Comparison of ENCODE assay signal across 1 cellular context in the genomic region with DNA sequence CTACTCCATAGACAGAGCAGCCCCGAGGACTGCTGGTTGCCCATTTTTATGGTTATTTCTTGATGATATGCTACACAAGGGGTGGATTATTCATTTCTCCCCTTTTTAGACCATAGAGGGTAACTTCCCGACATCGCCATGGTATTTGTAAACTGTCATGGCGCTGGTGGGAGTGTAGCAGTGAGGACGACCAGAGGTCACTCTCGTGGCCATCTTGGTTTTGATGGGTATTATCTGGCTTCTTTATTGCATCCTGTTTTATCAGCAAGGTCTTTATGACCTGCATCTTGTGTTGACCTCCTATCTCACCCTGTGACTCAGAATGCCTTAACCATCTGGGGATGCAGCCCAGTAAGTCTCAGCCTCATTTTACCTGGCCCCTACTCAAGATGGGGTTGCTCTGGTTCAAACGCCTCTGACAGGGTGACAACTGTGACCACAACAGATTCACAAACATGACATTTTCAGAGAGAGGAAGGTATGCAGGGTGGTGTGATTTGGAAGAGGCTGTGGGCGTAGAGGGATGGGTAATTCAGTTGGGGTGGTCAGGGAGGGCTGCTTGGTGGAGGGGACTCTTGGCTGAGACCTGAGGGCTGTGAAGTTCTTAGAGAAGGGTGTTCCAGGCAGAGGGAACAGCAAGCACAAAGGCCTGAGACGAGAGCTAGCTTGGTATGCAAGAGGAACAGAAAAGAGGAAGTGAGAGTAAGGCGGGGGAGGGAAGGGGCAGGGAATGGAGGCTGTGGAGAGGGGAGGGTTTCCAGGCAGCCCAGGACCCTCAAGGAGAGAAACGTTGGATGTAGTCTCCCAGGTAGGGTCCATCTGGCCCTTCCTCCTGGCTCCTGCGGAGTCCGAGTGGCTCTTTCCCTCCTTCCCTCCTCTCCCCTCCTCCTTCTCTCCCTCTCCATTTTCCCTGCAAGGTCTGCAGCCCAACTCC.
TF ChIP-seq lines count a peak whose summit lies in the region.

No MANE protein-coding gene starts in this region.

TF ChIP-seq in GM12878, 131 proteins besides CTCF, POLR2A, EP300 and RAD21 (continued from another document and continues in another):
- TF ChIP-seq, protein P1, sequence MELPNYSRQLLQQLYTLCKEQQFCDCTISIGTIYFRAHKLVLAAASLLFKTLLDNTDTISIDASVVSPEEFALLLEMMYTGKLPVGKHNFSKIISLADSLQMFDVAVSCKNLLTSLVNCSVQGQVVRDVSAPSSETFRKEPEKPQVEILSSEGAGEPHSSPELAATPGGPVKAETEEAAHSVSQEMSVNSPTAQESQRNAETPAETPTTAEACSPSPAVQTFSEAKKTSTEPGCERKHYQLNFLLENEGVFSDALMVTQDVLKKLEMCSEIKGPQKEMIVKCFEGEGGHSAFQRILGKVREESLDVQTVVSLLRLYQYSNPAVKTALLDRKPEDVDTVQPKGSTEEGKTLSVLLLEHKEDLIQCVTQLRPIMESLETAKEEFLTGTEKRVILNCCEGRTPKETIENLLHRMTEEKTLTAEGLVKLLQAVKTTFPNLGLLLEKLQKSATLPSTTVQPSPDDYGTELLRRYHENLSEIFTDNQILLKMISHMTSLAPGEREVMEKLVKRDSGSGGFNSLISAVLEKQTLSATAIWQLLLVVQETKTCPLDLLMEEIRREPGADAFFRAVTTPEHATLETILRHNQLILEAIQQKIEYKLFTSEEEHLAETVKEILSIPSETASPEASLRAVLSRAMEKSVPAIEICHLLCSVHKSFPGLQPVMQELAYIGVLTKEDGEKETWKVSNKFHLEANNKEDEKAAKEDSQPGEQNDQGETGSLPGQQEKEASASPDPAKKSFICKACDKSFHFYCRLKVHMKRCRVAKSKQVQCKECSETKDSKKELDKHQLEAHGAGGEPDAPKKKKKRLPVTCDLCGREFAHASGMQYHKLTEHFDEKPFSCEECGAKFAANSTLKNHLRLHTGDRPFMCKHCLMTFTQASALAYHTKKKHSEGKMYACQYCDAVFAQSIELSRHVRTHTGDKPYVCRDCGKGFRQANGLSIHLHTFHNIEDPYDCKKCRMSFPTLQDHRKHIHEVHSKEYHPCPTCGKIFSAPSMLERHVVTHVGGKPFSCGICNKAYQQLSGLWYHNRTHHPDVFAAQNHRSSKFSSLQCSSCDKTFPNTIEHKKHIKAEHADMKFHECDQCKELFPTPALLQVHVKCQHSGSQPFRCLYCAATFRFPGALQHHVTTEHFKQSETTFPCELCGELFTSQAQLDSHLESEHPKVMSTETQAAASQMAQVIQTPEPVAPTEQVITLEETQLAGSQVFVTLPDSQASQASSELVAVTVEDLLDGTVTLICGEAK (IDR thresholded peaks at IDR 0.05; ENCODE audit: borderline replicate concordance) = no peak
- TF ChIP-seq MTA2 (IDR thresholded peaks at IDR 0.05; ENCODE audit: low read depth) = peak; percentile 94
- TF ChIP-seq CHD1 (IDR thresholded peaks at IDR 0.05; ENCODE audit: low read depth, low read length) = no peak
- TF ChIP-seq SP1 (IDR thresholded peaks at IDR 0.05; ENCODE audit: low read depth, low read length) = peak; percentile 71
- TF ChIP-seq CHD4 (IDR thresholded peaks at IDR 0.05) = no peak
- TF ChIP-seq, protein P2, sequence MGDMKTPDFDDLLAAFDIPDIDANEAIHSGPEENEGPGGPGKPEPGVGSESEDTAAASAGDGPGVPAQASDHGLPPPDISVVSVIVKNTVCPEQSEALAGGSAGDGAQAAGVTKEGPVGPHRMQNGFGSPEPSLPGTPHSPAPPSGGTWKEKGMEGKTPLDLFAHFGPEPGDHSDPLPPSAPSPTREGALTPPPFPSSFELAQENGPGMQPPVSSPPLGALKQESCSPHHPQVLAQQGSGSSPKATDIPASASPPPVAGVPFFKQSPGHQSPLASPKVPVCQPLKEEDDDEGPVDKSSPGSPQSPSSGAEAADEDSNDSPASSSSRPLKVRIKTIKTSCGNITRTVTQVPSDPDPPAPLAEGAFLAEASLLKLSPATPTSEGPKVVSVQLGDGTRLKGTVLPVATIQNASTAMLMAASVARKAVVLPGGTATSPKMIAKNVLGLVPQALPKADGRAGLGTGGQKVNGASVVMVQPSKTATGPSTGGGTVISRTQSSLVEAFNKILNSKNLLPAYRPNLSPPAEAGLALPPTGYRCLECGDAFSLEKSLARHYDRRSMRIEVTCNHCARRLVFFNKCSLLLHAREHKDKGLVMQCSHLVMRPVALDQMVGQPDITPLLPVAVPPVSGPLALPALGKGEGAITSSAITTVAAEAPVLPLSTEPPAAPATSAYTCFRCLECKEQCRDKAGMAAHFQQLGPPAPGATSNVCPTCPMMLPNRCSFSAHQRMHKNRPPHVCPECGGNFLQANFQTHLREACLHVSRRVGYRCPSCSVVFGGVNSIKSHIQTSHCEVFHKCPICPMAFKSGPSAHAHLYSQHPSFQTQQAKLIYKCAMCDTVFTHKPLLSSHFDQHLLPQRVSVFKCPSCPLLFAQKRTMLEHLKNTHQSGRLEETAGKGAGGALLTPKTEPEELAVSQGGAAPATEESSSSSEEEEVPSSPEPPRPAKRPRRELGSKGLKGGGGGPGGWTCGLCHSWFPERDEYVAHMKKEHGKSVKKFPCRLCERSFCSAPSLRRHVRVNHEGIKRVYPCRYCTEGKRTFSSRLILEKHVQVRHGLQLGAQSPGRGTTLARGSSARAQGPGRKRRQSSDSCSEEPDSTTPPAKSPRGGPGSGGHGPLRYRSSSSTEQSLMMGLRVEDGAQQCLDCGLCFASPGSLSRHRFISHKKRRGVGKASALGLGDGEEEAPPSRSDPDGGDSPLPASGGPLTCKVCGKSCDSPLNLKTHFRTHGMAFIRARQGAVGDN (IDR thresholded peaks at IDR 0.05) = peak; percentile 99
- TF ChIP-seq E2F8 (IDR thresholded peaks at IDR 0.05; ENCODE audit: low read depth, partially characterized antibody) = peak; percentile 52
- TF ChIP-seq PKNOX1 (IDR thresholded peaks at IDR 0.05) = peak; percentile 69
- TF ChIP-seq ZBTB4 (CRISPR knock-in tag; IDR thresholded peaks at IDR 0.05) = peak; percentile 92
- TF ChIP-seq ESRRA (IDR thresholded peaks at IDR 0.05; ENCODE audit: low read length) = no peak
- TF ChIP-seq, protein P3, sequence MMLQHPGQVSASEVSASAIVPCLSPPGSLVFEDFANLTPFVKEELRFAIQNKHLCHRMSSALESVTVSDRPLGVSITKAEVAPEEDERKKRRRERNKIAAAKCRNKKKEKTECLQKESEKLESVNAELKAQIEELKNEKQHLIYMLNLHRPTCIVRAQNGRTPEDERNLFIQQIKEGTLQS (IDR thresholded peaks at IDR 0.05; ENCODE audit: borderline replicate concordance, extremely low read depth, low read depth, low read length) = no peak
- no peak for TF ChIP-seq MYC (IDR thresholded peaks at IDR 0.05; ENCODE audit: insufficient read depth, insufficient read length, insufficient replicate concordance, low read length, severe bottlenecking)
- no peak for TF ChIP-seq CREB1 (IDR thresholded peaks at IDR 0.05; ENCODE audit: low read depth)
- TF ChIP-seq NBN (IDR thresholded peaks at IDR 0.05) = peak; percentile 100
- TF ChIP-seq POU2F2 (IDR thresholded peaks at IDR 0.05; ENCODE audit: borderline replicate concordance, low read depth, low read length) = peak; percentile 95
- TF ChIP-seq HDGF (IDR thresholded peaks at IDR 0.05) = peak; percentile 99
- TF ChIP-seq, protein P4, sequence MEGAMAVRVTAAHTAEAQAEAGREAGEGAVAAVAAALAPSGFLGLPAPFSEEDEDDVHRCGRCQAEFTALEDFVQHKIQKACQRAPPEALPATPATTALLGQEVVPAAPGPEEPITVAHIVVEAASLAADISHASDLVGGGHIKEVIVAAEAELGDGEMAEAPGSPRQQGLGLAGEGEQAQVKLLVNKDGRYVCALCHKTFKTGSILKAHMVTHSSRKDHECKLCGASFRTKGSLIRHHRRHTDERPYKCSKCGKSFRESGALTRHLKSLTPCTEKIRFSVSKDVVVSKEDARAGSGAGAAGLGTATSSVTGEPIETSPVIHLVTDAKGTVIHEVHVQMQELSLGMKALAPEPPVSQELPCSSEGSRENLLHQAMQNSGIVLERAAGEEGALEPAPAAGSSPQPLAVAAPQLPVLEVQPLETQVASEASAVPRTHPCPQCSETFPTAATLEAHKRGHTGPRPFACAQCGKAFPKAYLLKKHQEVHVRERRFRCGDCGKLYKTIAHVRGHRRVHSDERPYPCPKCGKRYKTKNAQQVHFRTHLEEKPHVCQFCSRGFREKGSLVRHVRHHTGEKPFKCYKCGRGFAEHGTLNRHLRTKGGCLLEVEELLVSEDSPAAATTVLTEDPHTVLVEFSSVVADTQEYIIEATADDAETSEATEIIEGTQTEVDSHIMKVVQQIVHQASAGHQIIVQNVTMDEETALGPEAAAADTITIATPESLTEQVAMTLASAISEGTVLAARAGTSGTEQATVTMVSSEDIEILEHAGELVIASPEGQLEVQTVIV (IDR thresholded peaks at IDR 0.05; ENCODE audit: borderline replicate concordance, partially characterized antibody) = peak; percentile 44
- TF ChIP-seq TBL1XR1 (IDR thresholded peaks at IDR 0.05; ENCODE audit: low read depth, low read length) = peak; percentile 73; the same call in 1 of the 2 replicates
- TF ChIP-seq ZNF217 (IDR thresholded peaks at IDR 0.05) = peak; percentile 99
- TF ChIP-seq TCF12 (IDR thresholded peaks at IDR 0.05; ENCODE audit: low read depth, low read length) = peak; percentile 84
- TF ChIP-seq RELA (IDR thresholded peaks at IDR 0.05; ENCODE audit: borderline replicate concordance, partially characterized antibody) = peak; percentile 71
- no peak for TF ChIP-seq SIN3A (IDR thresholded peaks at IDR 0.05; ENCODE audit: low read depth, low read length)
- TF ChIP-seq SMAD5 (IDR thresholded peaks at IDR 0.05; ENCODE audit: low read depth) = no peak
- TF ChIP-seq CREM (IDR thresholded peaks at IDR 0.05; ENCODE audit: low read depth) = peak; percentile 89
- TF ChIP-seq LARP7 (IDR thresholded peaks at IDR 0.05) = peak; percentile 27; the same call in 1 of the 2 replicates
- TF ChIP-seq WRNIP1 (IDR thresholded peaks at IDR 0.05; ENCODE audit: borderline replicate concordance, low read depth, low read length) = no peak
- TF ChIP-seq ZNF622 (IDR thresholded peaks at IDR 0.05) = no peak
- TF ChIP-seq KDM1A (IDR thresholded peaks at IDR 0.05; ENCODE audit: borderline replicate concordance) = 0 out of 2 replicates have a peak, but pooled peaks have one; percentile 46
- TF ChIP-seq, protein P5, sequence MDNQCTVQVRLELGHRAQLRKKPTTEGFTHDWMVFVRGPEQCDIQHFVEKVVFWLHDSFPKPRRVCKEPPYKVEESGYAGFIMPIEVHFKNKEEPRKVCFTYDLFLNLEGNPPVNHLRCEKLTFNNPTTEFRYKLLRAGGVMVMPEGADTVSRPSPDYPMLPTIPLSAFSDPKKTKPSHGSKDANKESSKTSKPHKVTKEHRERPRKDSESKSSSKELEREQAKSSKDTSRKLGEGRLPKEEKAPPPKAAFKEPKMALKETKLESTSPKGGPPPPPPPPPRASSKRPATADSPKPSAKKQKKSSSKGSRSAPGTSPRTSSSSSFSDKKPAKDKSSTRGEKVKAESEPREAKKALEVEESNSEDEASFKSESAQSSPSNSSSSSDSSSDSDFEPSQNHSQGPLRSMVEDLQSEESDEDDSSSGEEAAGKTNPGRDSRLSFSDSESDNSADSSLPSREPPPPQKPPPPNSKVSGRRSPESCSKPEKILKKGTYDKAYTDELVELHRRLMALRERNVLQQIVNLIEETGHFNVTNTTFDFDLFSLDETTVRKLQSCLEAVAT (IDR thresholded peaks at IDR 0.05) = peak; percentile 95
- TF ChIP-seq SMAD1 (IDR thresholded peaks at IDR 0.05; ENCODE audit: low read depth, partially characterized antibody) = peak; percentile 47
- no peak for TF ChIP-seq ZNF274 (IDR thresholded peaks at IDR 0.05; ENCODE audit: insufficient read depth, insufficient read length)
